ENCODE assay signal across 9 cellular contexts in the genomic region with DNA sequence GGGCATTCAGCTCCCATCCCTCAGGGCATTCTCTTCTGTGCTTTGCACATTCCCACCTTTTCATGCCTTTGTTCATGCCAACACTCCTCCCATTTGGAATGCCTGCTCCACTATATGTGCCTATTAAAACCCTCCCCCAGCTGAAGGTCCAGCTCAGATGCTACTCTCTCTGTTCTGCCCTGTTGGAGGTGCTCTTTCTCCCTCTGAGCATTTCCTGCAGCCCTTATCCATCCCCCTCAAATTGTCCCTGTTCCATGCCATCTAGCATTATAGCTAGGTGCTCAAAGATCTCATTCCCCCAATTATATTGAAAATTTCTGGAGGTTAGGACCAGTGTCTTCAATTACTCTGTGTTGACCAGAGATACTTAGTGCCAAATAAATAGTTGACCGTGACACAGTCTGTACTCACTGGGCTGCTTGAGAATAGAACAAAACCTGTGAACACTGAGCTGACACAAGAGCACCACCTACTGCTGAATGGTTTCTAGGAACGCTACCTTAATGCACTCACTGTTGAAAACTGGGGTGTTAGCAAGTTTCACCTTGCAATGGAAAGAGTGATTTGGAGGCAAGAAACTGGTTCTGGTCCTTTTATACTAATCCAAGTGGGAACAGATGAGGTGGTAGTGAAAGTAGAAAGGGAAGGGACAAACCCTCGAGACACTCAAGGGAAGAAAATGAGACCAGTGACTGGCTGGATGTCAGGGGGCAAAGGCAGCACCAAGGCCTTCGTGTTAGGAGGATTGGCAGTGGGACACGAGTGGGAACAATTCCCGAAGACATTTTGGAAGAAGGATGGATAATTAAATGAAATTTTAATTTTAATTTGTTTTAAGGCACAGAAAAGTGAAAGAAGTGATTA.
DNase-seq lines count a peak whose midpoint lies in the region; ATAC-seq and TF ChIP-seq lines count a peak whose summit lies in the region.
"Had no signal": no experiment of that assay in that cellular context is flagged by ENCODE, and none has a peak within 500 bp of the region (broad histone marks: within the 10 kb centered on the region; RNA-seq: fewer than 3 reads in every experiment).

No MANE protein-coding gene starts in this region.

- BruUV-seq in PC-3 (replicated peaks; lab: Mats Ljungman, UMichigan): no TSS peak

- DNase-seq in AG08396 (ENCODE audit: low spot score) (peak; percentile 49), GM23338 (ENCODE audit: low spot score) (peak; percentile 69), PC-3 (peak; percentile 74), fibroblast of villous mesenchyme (ENCODE audit: low read depth) (peak; percentile 42), retinal pigment epithelial cell (ENCODE audit: low read depth) (no peak), NOMO-1 treated with dmso at 0.1 percent for 144 hours (lab: John Stamatoyannopoulos, UW; ENCODE audit: unreplicated experiment) (no peak)
- no peak for DNase-seq in activated CD4-positive, alpha-beta T cell treated with anti-CD3 and anti-CD28 coated beads for 1 hour

- no peaks in the 10 kb centered on the region for H3K9me3 ChIP-seq in PC-3 (ENCODE audit: low read length)

- H3K4me1 Mint-ChIP-seq in GM23338: peaks cover 3% of the 10 kb centered on the region; the same call in 2 of the 3 replicates

- POLR2A ChIA-PET in PC-3 (lab: Charles Lee; ENCODE audit: unreplicated experiment): no interaction called here

- H3K27ac ChIP-seq in GM23338 (ENCODE audit: low read depth) (no peak overlapping the region), PC-3 (ENCODE audit: low read length) (no peak overlapping the region)

- no peaks in the 10 kb centered on the region for H3K79me2 ChIP-seq in GM23338 (replicated peaks; ENCODE audit: insufficient read depth)
- no peaks in the 10 kb centered on the region for H3K79me2 ChIP-seq in PC-3 (ENCODE audit: low read length)

- H3K36me3 Mint-ChIP-seq in GM23338 (ENCODE audit: low read depth): no peaks in the 10 kb centered on the region

- H3K9me3 Mint-ChIP-seq in GM23338: no peaks in the 10 kb centered on the region
- H3K9me3 Mint-ChIP-seq: dendritic cell treated with granulocyte-macrophage colony-stimulating factor and Interleukin-4, amounts not matched to agents 40 ng/mL and 50 ng/mL, for 4 days had no signal

- no peak overlapping the region for H3K4me3 Mint-ChIP-seq in GM23338
- H3K4me3 Mint-ChIP-seq: dendritic cell treated with granulocyte-macrophage colony-stimulating factor and Interleukin-4, amounts not matched to agents 40 ng/mL and 50 ng/mL, for 4 days had no signal

- H3F3A ChIP-seq in GM23338 (replicated peaks; ENCODE audit: low read depth): no peaks in the 10 kb centered on the region
- no peaks in the 10 kb centered on the region for H3F3A ChIP-seq in PC-3 (ENCODE audit: low read length, unreplicated experiment)

- CTCF ChIA-PET in PC-3 (lab: Charles Lee): interaction anchor here (0.6 to 1.9 kb wide), 3 partner anchors 27 to 249 kb away, joined by 7 to 10 read pairs (median 8); a partner anchor contains a TSS

- ATAC-seq in GM23338: peak; percentile 96
- ATAC-seq in PC-3: peak; percentile 91
- no peak for ATAC-seq in HG03342 (IDR thresholded peaks at IDR 0.05; ENCODE audit: unreplicated experiment)

- H4K20me1 ChIP-seq in GM23338 (replicated peaks; ENCODE audit: insufficient read depth): no peaks in the 10 kb centered on the region
- no peaks in the 10 kb centered on the region for H4K20me1 ChIP-seq in PC-3 (ENCODE audit: low read length)

- no peaks in the 10 kb centered on the region for H3K9me2 ChIP-seq in GM23338 (ENCODE audit: insufficient read depth)
- H3K9me2 ChIP-seq in PC-3 (replicated peaks; ENCODE audit: low read length): no peaks in the 10 kb centered on the region

- H2AFZ ChIP-seq in GM23338 (no peak overlapping the region), PC-3 (ENCODE audit: low read length) (no peak overlapping the region)

- no peaks in the 10 kb centered on the region for H3K27me3 ChIP-seq in GM23338 (ENCODE audit: insufficient read depth)
- H3K27me3 ChIP-seq in PC-3 (ENCODE audit: low read length): peaks cover 20% of the 10 kb centered on the region

- no peak overlapping the region for H3K4me3 ChIP-seq in GM23338
- H3K4me3 ChIP-seq in PC-3 (ENCODE audit: low read length): no peak overlapping the region
- H3K4me3 ChIP-seq in fibroblast of villous mesenchyme (ENCODE audit: low read depth, low read length): no peak overlapping the region
- H3K4me3 ChIP-seq in retinal pigment epithelial cell (ENCODE audit: low read length): no peak overlapping the region

- no peak overlapping the region for H3K27ac Mint-ChIP-seq in GM23338
- H3K27ac Mint-ChIP-seq: dendritic cell treated with granulocyte-macrophage colony-stimulating factor and Interleukin-4, amounts not matched to agents 40 ng/mL and 50 ng/mL, for 4 days had no signal

- no peak overlapping the region for H3K4me2 ChIP-seq in GM23338
- no peak overlapping the region for H3K4me2 ChIP-seq in PC-3 (ENCODE audit: low read length)

- H3K4me1 ChIP-seq in GM23338 (ENCODE audit: insufficient read depth) (no peaks in the 10 kb centered on the region), PC-3 (ENCODE audit: insufficient read depth, low read length) (no peaks in the 10 kb centered on the region)

- peaks cover 5% of the 10 kb centered on the region for H3K27me3 Mint-ChIP-seq in GM23338 (ENCODE audit: insufficient read depth, low read depth, poor library complexity)

- H3K9ac ChIP-seq in PC-3 (ENCODE audit: low read length): no peak overlapping the region

- H3K36me3 ChIP-seq in GM23338 (ENCODE audit: insufficient read depth) (no peaks in the 10 kb centered on the region), PC-3 (ENCODE audit: low read depth, low read length) (no peaks in the 10 kb centered on the region)

- intact Hi-C loops in PC-3 (cut with micrococcal nuclease): loop anchor here (1.0 kb wide), 4 partner anchors 163 to 340 kb away; no protein-coding TSS in a partner anchor

- peak; percentile 76 to 89 for TF ChIP-seq CTCF in GM23338 (conservative IDR thresholded peaks at IDR 0.05; ENCODE audit: low read depth in 2 of 2)
- TF ChIP-seq CTCF in PC-3 (conservative IDR thresholded peaks at IDR 0.05; ENCODE audit: low read depth, low read length): peak; percentile 96
- peak; percentile 55 for TF ChIP-seq CTCF in fibroblast of villous mesenchyme (IDR thresholded peaks at IDR 0.05; ENCODE audit: insufficient read depth, low read depth, low read length)
- peak; percentile 74 for TF ChIP-seq CTCF in retinal pigment epithelial cell (conservative IDR thresholded peaks at IDR 0.05; ENCODE audit: low read depth, low read length)

TF ChIP-seq in GM23338, 12 proteins besides CTCF, POLR2A, EP300 and RAD21 (continues in another document):
- TF ChIP-seq JUNB (IDR thresholded peaks at IDR 0.05; ENCODE audit: unreplicated experiment) (no peak), CREB1 (CRISPR knock-in tag; IDR thresholded peaks at IDR 0.05; ENCODE audit: low read depth) (no peak), ZNF114 (CRISPR knock-in tag; IDR thresholded peaks at IDR 0.05) (no peak)

Comparison
In these comparisons a context has a peak if more than half of its experiments do, and no peak if none do; other contexts are left out.
1. DNase-seq: peak in AG08396 (single experiment), GM23338 (single experiment), PC-3 (single experiment) and fibroblast of villous mesenchyme (single experiment); none in retinal pigment epithelial cell (single experiment), NOMO-1 treated with dmso at 0.1 percent for 144 hours (single experiment) and activated CD4-positive, alpha-beta T cell treated with anti-CD3 and anti-CD28 coated beads for 1 hour (single experiment).
2. Peak in every context shown above with its lines, with median percentiles within 50 percentile points of each other: CTCF ChIP-seq.